ENCODE assay signal across 8 cellular contexts in genomic region chr22:36452473-36453265, GRCh38. TPM values are rescaled to one million over a fixed set of nuclear protein-coding genes. Genes with fewer than 3 reads are reported as not detected.
DNase-seq lines count a peak whose midpoint lies in the region; ATAC-seq and TF ChIP-seq lines count a peak whose summit lies in the region.

No MANE protein-coding gene starts in this region.

- no peaks in the 10 kb centered on the region for H3K27me3 ChIP-seq in transverse colon

- intact Hi-C loops in transverse colon (cut with DNase I; ENCODE audit: low total_unique reads) = loop anchor here (5.0 kb wide), 1 partner anchor 65 kb away; the partner anchor contains the start of gene MYH9

- H3K27ac Mint-ChIP-seq in activated naive CD4-positive, alpha-beta T cell treated with anti-CD3 and anti-CD28 coated beads, Interleukin-2, amount 10 ng/mL, durations not matched to agents 7 days and 5 days = peak overlapping the region; percentile 97
- peak overlapping the region; percentile 87 for H3K27ac Mint-ChIP-seq in activated T-helper 17 cell treated with anti-CD3 and anti-CD28 coated beads, Interleukin-2, amount 50 U/mL, for 72 hours
- peak overlapping the region; percentile 77 for H3K27ac Mint-ChIP-seq in memory B cell

- no peak for DNase-seq in activated naive CD4-positive, alpha-beta T cell treated with anti-CD3 and anti-CD28 coated beads, Interleukin-2, amount 10 ng/mL, durations not matched to agents 7 days and 5 days
- no peak for DNase-seq in activated naive CD4-positive, alpha-beta T cell (lab: John Stamatoyannopoulos, UW)
- DNase-seq in memory B cell (ENCODE audit: low spot score in 2 of 2) (no peak), transverse colon (no peak), NCI-H510A treated with DMSO at 0.1 percent for 48 hours (lab: John Stamatoyannopoulos, UW) (no peak), NCI-H524 (lab: John Stamatoyannopoulos, UW) (no peak)

- H3K27me3 Mint-ChIP-seq in activated naive CD4-positive, alpha-beta T cell treated with anti-CD3 and anti-CD28 coated beads, Interleukin-2, amount 10 ng/mL, durations not matched to agents 7 days and 5 days = no peaks in the 10 kb centered on the region
- no peaks in the 10 kb centered on the region for H3K27me3 Mint-ChIP-seq in activated T-helper 17 cell treated with anti-CD3 and anti-CD28 coated beads, Interleukin-2, amount 50 U/mL, for 72 hours
- no peaks in the 10 kb centered on the region for H3K27me3 Mint-ChIP-seq in memory B cell

- no peak overlapping the region for H3K4me3 ChIP-seq in transverse colon

- H3K27ac ChIP-seq in transverse colon = peak overlapping the region; percentile 98

- H3K9me3 ChIP-seq in transverse colon = no peaks in the 10 kb centered on the region

- H3K36me3 ChIP-seq in transverse colon = no peaks in the 10 kb centered on the region

- no peak for TF ChIP-seq CTCF in transverse colon (IDR thresholded peaks at IDR 0.05)

- WGBS in transverse colon (ENCODE audit: low coverage in 1 of 2), 2 donors = 68% methylated on average over 8 of the region's 8 CpGs; no CpG with 5 or more reads in 1 of the 2 donors

- H3K36me3 Mint-ChIP-seq in activated naive CD4-positive, alpha-beta T cell treated with anti-CD3 and anti-CD28 coated beads, Interleukin-2, amount 10 ng/mL, durations not matched to agents 7 days and 5 days = peaks cover 1% of the 10 kb centered on the region
- no peaks in the 10 kb centered on the region for H3K36me3 Mint-ChIP-seq in activated T-helper 17 cell treated with anti-CD3 and anti-CD28 coated beads, Interleukin-2, amount 50 U/mL, for 72 hours (ENCODE audit: low read depth)
- no peaks in the 10 kb centered on the region for H3K36me3 Mint-ChIP-seq in memory B cell

- TF ChIP-seq POLR2A in transverse colon (IDR thresholded peaks at IDR 0.05) = no peak

- no peak for ATAC-seq in activated T-helper 17 cell treated with anti-CD3 and anti-CD28 coated beads, Interleukin-2, amount 50 U/mL, for 72 hours (replicated peaks)
- no peak for ATAC-seq in memory B cell (ENCODE audit: low read depth)
- ATAC-seq in GM18520 (IDR thresholded peaks at IDR 0.05; ENCODE audit: unreplicated experiment) = no peak

- peaks cover 73% of the 10 kb centered on the region for H3K4me1 Mint-ChIP-seq in activated naive CD4-positive, alpha-beta T cell treated with anti-CD3 and anti-CD28 coated beads, Interleukin-2, amount 10 ng/mL, durations not matched to agents 7 days and 5 days
- peaks cover 10% of the 10 kb centered on the region for H3K4me1 Mint-ChIP-seq in activated T-helper 17 cell treated with anti-CD3 and anti-CD28 coated beads, Interleukin-2, amount 50 U/mL, for 72 hours
- H3K4me1 Mint-ChIP-seq in memory B cell = peaks cover 31% of the 10 kb centered on the region

- CTCF ChIA-PET in activated naive CD4-positive, alpha-beta T cell treated with anti-CD3 and anti-CD28 coated beads, Interleukin-2, amount 10 ng/mL, durations not matched to agents 7 days and 5 days (lab: Charles Lee) = interaction anchor here (0.7 kb wide), 1 partner anchor 17 kb away, joined by 4 read pairs; no protein-coding TSS in a partner anchor

- in situ Hi-C loops in transverse colon (cut with MboI; ENCODE audit: low pct_ligation_motif_present in 1 of 4, low pct_unique_long_range_greater_than_20kb in 1 of 4, low sequenced_read_pairs in 3 of 4) = loop anchor here in 1 of 4 donors (10.0 kb wide), 1 partner anchor 68 kb away; the partner anchor contains the start of gene MYH9

- H3K4me3 Mint-ChIP-seq in activated naive CD4-positive, alpha-beta T cell treated with anti-CD3 and anti-CD28 coated beads, Interleukin-2, amount 10 ng/mL, durations not matched to agents 7 days and 5 days = peak overlapping the region; percentile 73
- H3K4me3 Mint-ChIP-seq in activated T-helper 17 cell treated with anti-CD3 and anti-CD28 coated beads, Interleukin-2, amount 50 U/mL, for 72 hours = peak overlapping the region; percentile 77
- peak overlapping the region; percentile 63 for H3K4me3 Mint-ChIP-seq in memory B cell

- H3K9me3 Mint-ChIP-seq in activated naive CD4-positive, alpha-beta T cell treated with anti-CD3 and anti-CD28 coated beads, Interleukin-2, amount 10 ng/mL, durations not matched to agents 7 days and 5 days = no peaks in the 10 kb centered on the region
- H3K9me3 Mint-ChIP-seq in activated T-helper 17 cell treated with anti-CD3 and anti-CD28 coated beads, Interleukin-2, amount 50 U/mL, for 72 hours = no peaks in the 10 kb centered on the region
- H3K9me3 Mint-ChIP-seq in memory B cell = no peaks in the 10 kb centered on the region

- H3K4me1 ChIP-seq in transverse colon = peaks cover 42 to 76% (median 55%) of the 10 kb centered on the region in 4 donors

- TF ChIP-seq EP300 in transverse colon (IDR thresholded peaks at IDR 0.05; ENCODE audit: low read depth) = no peak

RNA-seq across cellular contexts. Expression of gene TXN2, which starts 28.8 kb away (rescaled TPM):
- total RNA-seq in activated T-helper 17 cell treated with anti-CD3 and anti-CD28 coated beads, Interleukin-2, amount 50 U/mL, for 72 hours = 100 to 1,000 TPM in 1 of 2 donors, 10 to 100 TPM in 1; 87.9 to 114 TPM
- 100 to 1,000 TPM in 1 of 4 donors, 10 to 100 TPM in 3; 68.5 to 317 (median 93.3) TPM for total RNA-seq in transverse colon

RNA-seq across cellular contexts. Expression of gene FOXRED2, which starts 54.2 kb away (rescaled TPM):
- total RNA-seq in activated T-helper 17 cell treated with anti-CD3 and anti-CD28 coated beads, Interleukin-2, amount 50 U/mL, for 72 hours = 10 to 100 TPM; 12.3 to 18.0 TPM
- 1 to 10 TPM in 2 of 4 donors, under 1 TPM in 2; 0.37 to 3.0 (median 1.5) TPM for total RNA-seq in transverse colon
